In the genomic region with DNA sequence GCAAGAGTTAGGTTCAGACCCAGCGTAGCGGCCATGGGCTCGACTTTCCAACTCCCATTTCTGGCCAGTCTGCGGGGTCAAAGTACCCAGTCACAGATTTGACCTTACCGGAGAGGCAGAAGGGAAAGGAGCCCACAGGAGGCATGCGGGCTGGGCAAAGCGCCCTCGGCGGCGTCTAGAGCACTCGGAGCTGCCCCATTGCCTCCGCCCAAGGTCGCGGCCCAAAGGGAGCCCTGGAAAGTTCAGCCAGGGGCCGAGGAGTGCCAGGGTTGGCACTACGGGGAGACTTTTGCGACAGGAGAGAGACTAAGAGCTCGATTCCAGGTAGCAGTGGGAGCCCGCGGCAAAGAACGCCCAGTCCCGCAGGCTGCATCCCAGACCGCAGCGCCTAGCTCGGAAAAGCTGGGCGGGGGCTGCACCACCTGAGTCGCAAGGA, we compare ENCODE assay signal across 14 cellular contexts. TPM values are rescaled to one million over a fixed set of nuclear protein-coding genes. Genes with fewer than 3 reads are reported as not detected.
DNase-seq lines count a peak whose midpoint lies in the region; ATAC-seq and TF ChIP-seq lines count a peak whose summit lies in the region.
"Had no signal": no experiment of that assay in that cellular context is flagged by ENCODE, and none has a peak within 500 bp of the region (broad histone marks: within the 10 kb centered on the region; RNA-seq: fewer than 3 reads in every experiment).

No MANE protein-coding gene starts in this region.

- POLR2A ChIA-PET in activated CD4-positive, alpha-beta T cell treated with anti-CD3 and anti-CD28 coated beads, Interleukin-2, amount 10 ng/mL, durations not matched to agents 7 days and 5 days (lab: Charles Lee) = no interaction called here

- DNase-seq in dorsolateral prefrontal cortex = no peak
- DNase-seq in mesenchymal stem cell = no peak
- DNase-seq in erythroblast (lab: John Stamatoyannopoulos, UW) = no peak
- DNase-seq in activated CD4-positive, alpha-beta T cell treated with anti-CD3 and anti-CD28 coated beads, Interleukin-2, amount 10 ng/mL, durations not matched to agents 7 days and 5 days = no peak
- no peak for DNase-seq in NCI-H1092 treated with DMSO at 0.1 percent for 48 hours (lab: John Stamatoyannopoulos, UW)
- DNase-seq: activated T-cell treated with anti-CD3 and anti-CD28 coated beads, Interleukin-2, amount 50 U/mL, for 1 hour; central memory CD4-positive, alpha-beta T cell; stimulated activated naive CD4-positive, alpha-beta T cell treated with Interleukin-2 at 50 U/mL for 16 hours had no signal

- H4K91ac ChIP-seq in mesenchymal stem cell (ENCODE audit: low read length) = no peak overlapping the region

- no peak for TF ChIP-seq POLR2A in erythroblast (IDR thresholded peaks at IDR 0.05; ENCODE audit: low read length)

- H3K9ac ChIP-seq in HUES6 (ENCODE audit: low read length) (no peak overlapping the region), mesenchymal stem cell (ENCODE audit: low read length) (no peak overlapping the region)

- H3K27ac ChIP-seq in HUES6 (ENCODE audit: low read depth, low read length) (no peak overlapping the region), dorsolateral prefrontal cortex (no peak overlapping the region), mesenchymal stem cell (ENCODE audit: low read length, poor library complexity, severe bottlenecking) (no peak overlapping the region), skin epidermis (peak overlapping the region in 3 of 21 experiments; percentile 2 to 37 (median 13))

- peaks cover 18% of the 10 kb centered on the region; the same call in 1 of the 2 replicates for H3K4me1 ChIP-seq in HUES6 (ENCODE audit: control insufficient read depth, insufficient read depth, low read length)
- peaks cover 13% of the 10 kb centered on the region for H3K4me1 ChIP-seq in mesenchymal stem cell (ENCODE audit: control insufficient read depth, insufficient read depth, low read depth, low read length)

- no peak overlapping the region for H2BK12ac ChIP-seq in mesenchymal stem cell (ENCODE audit: low read length in 2 of 2)

- H2BK15ac ChIP-seq in mesenchymal stem cell (ENCODE audit: low read depth, poor library complexity, severe bottlenecking) = no peak overlapping the region

- intact Hi-C loops in dorsolateral prefrontal cortex (cut with DNase I) = no loop called here

- no peak overlapping the region for H3K4ac ChIP-seq in mesenchymal stem cell (ENCODE audit: low read depth in 1 of 2, low read length in 2 of 2)

- TF ChIP-seq CTCF in dorsolateral prefrontal cortex (IDR thresholded peaks at IDR 0.05 in 54 of 56, conservative IDR thresholded peaks at IDR 0.05 in 2 of 56; ENCODE audit: low read depth in 1 of 56, partially characterized antibody in 56 of 56) = no peak

- H3K9me3 ChIP-seq in HUES6 (ENCODE audit: control insufficient read depth, insufficient read depth, low read depth, low read length) (no peaks in the 10 kb centered on the region), mesenchymal stem cell (ENCODE audit: control insufficient read depth, low read length) (no peaks in the 10 kb centered on the region)

- no peak overlapping the region for H2BK5ac ChIP-seq in mesenchymal stem cell (ENCODE audit: low read depth, low read length, poor library complexity, severe bottlenecking)

- no peak overlapping the region for H3K4me3 Mint-ChIP-seq in activated CD4-positive, alpha-beta T cell treated with anti-CD3 and anti-CD28 coated beads, Interleukin-2, amount 10 ng/mL, durations not matched to agents 7 days and 5 days

- no peaks in the 10 kb centered on the region for H3K9me3 Mint-ChIP-seq in activated CD4-positive, alpha-beta T cell treated with anti-CD3 and anti-CD28 coated beads, Interleukin-2, amount 10 ng/mL, durations not matched to agents 7 days and 5 days
- H3K9me3 Mint-ChIP-seq: CD4-positive, CD25-positive, alpha-beta regulatory T cell had no signal

- H3K4me1 Mint-ChIP-seq in activated CD4-positive, alpha-beta T cell treated with anti-CD3 and anti-CD28 coated beads, Interleukin-2, amount 10 ng/mL, durations not matched to agents 7 days and 5 days = no peaks in the 10 kb centered on the region

- CTCF ChIA-PET in activated CD4-positive, alpha-beta T cell treated with anti-CD3 and anti-CD28 coated beads, Interleukin-2, amount 10 ng/mL, durations not matched to agents 7 days and 5 days (lab: Charles Lee) = no interaction called here

- H3K36me3 ChIP-seq in HUES6 (ENCODE audit: control insufficient read depth, insufficient read depth, low read length) (no peaks in the 10 kb centered on the region), mesenchymal stem cell (ENCODE audit: control insufficient read depth in 1 of 2, insufficient read depth in 2 of 2, low read depth in 1 of 2, low read length in 2 of 2) (no peaks in the 10 kb centered on the region)

- no peak overlapping the region for H3K14ac ChIP-seq in mesenchymal stem cell (ENCODE audit: low read length in 2 of 2)

- no peak overlapping the region for H2AK5ac ChIP-seq in mesenchymal stem cell (ENCODE audit: low read length, severe bottlenecking)

- H3K36me3 Mint-ChIP-seq in activated CD4-positive, alpha-beta T cell treated with anti-CD3 and anti-CD28 coated beads, Interleukin-2, amount 10 ng/mL, durations not matched to agents 7 days and 5 days (ENCODE audit: low read depth) = no peaks in the 10 kb centered on the region
- H3K36me3 Mint-ChIP-seq: CD4-positive, CD25-positive, alpha-beta regulatory T cell had no signal

- H2BK120ac ChIP-seq in mesenchymal stem cell (ENCODE audit: low read depth, low read length) = no peak overlapping the region

- no peak for ATAC-seq in GM19455 (IDR thresholded peaks at IDR 0.05; ENCODE audit: unreplicated experiment)
- ATAC-seq: HCT116 had no signal

- peak overlapping the region; percentile 79 for H3K4me2 ChIP-seq in mesenchymal stem cell (ENCODE audit: low read length, poor library complexity, severe bottlenecking)

- WGBS in mesenchymal stem cell = 10% methylated on average over 25 of the region's 27 CpGs

- peaks cover 38% of the 10 kb centered on the region for H3K27me3 Mint-ChIP-seq in activated CD4-positive, alpha-beta T cell treated with anti-CD3 and anti-CD28 coated beads, Interleukin-2, amount 10 ng/mL, durations not matched to agents 7 days and 5 days

- H3K4me3 ChIP-seq in HUES6 (ENCODE audit: low read depth, low read length) (peak overlapping the region; percentile 89), dorsolateral prefrontal cortex (peak overlapping the region in 57 of 59 donors; percentile 12 to 71 (median 50)), mesenchymal stem cell (ENCODE audit: insufficient read depth in 1 of 2, low read depth in 1 of 2, low read length in 2 of 2) (no peak overlapping the region), skin epidermis (peak overlapping the region in 4 of 7 experiments; percentile 10 to 42 (median 28))

- no peak overlapping the region for H3K23ac ChIP-seq in mesenchymal stem cell (ENCODE audit: low read length in 2 of 2)

- no peak overlapping the region for H3K27ac Mint-ChIP-seq in activated CD4-positive, alpha-beta T cell treated with anti-CD3 and anti-CD28 coated beads, Interleukin-2, amount 10 ng/mL, durations not matched to agents 7 days and 5 days
- H3K27ac Mint-ChIP-seq: CD4-positive, CD25-positive, alpha-beta regulatory T cell had no signal

- H2AFZ ChIP-seq in mesenchymal stem cell (ENCODE audit: low read depth, low read length) = no peak overlapping the region

- H3K18ac ChIP-seq in mesenchymal stem cell (ENCODE audit: low read depth in 1 of 2, low read length in 2 of 2) = no peak overlapping the region

- H3K79me1 ChIP-seq in mesenchymal stem cell (replicated peaks; ENCODE audit: low read length, poor library complexity, severe bottlenecking) = no peaks in the 10 kb centered on the region

- H3K27me3 ChIP-seq in HUES6 (ENCODE audit: control insufficient read depth, insufficient read depth, low read length) (peaks cover 72% of the 10 kb centered on the region), dorsolateral prefrontal cortex (peaks cover 0 to 48% (median 27%) of the 10 kb centered on the region in 45 donors), mesenchymal stem cell (ENCODE audit: control insufficient read depth in 1 of 2, insufficient read depth in 1 of 2, low read length in 2 of 2) (peaks cover 60 to 76% of the 10 kb centered on the region in 2 experiments)

- H4K8ac ChIP-seq in mesenchymal stem cell (ENCODE audit: low read length) = no peak overlapping the region

RNA-seq across cellular contexts. Expression of a gene that starts 0.9 kb away (rescaled TPM):
- 1 to 10 TPM in 113 of 120 experiments, under 1 TPM in 7; 0.68 to 9.4 (median 1.8) TPM for total RNA-seq in dorsolateral prefrontal cortex
- not detected for polyA plus RNA-seq in mesenchymal stem cell (2013, experiment 1 of 2)
- not detected for polyA plus RNA-seq in mesenchymal stem cell (2013, experiment 2 of 2)
- total RNA-seq in activated CD4-positive, alpha-beta T cell treated with anti-CD3 and anti-CD28 coated beads, Interleukin-2, amount 10 ng/mL, durations not matched to agents 7 days and 5 days = not detected
- total RNA-seq: CD4-positive, CD25-positive, alpha-beta regulatory T cell; mononuclear cell had no signal
- polyA plus RNA-seq: CD4-positive, CD25-positive, alpha-beta regulatory T cell had no signal

Comparison
In these comparisons a context has a peak if more than half of its experiments do, and no peak if none do; other contexts are left out.
1. H3K4me3 ChIP-seq: peak in HUES6 (single experiment), dorsolateral prefrontal cortex (57 of 59) and skin epidermis (4 of 7); none in mesenchymal stem cell (0 of 2).